In genomic region chr16:67284699-67285646, GRCh38 we compare ENCODE assay signal across 8 cellular contexts. TPM values are rescaled to one million over a fixed set of nuclear protein-coding genes. Genes with fewer than 3 reads are reported as not detected.
DNase-seq lines count a peak whose midpoint lies in the region; ATAC-seq lines count a peak whose summit lies in the region.

No MANE protein-coding gene starts in this region.

- H3K4me1 Mint-ChIP-seq in memory B cell: no peaks in the 10 kb centered on the region

- H3K9me3 Mint-ChIP-seq in memory B cell: no peaks in the 10 kb centered on the region

- peak; percentile 35 for DNase-seq in DMS153 treated with DMSO at 0.1 percent for 48 hours (lab: John Stamatoyannopoulos, UW; ENCODE audit: unreplicated experiment)
- peak; percentile 41 for DNase-seq in NCI-H2107 (lab: John Stamatoyannopoulos, UW)
- peak; percentile 84 for DNase-seq in cerebellum (ENCODE audit: low spot score)
- DNase-seq in memory B cell (ENCODE audit: low spot score in 2 of 2): no peak
- no peak for DNase-seq in stimulated activated CD4-positive, alpha-beta T cell treated with anti-CD3 and anti-CD28 coated beads, Interleukin-2, amount 100 ng/mL, for 24 hours
- no peak for DNase-seq in NOMO-1 treated with dmso at 0.1 percent for 144 hours (lab: John Stamatoyannopoulos, UW; ENCODE audit: unreplicated experiment)

- no peak overlapping the region for H3K27ac Mint-ChIP-seq in memory B cell

- H3K27me3 Mint-ChIP-seq in memory B cell: no peaks in the 10 kb centered on the region

- ATAC-seq in memory B cell (ENCODE audit: low read depth) (peak; percentile 43), HG03520 (IDR thresholded peaks at IDR 0.05; ENCODE audit: unreplicated experiment) (no peak), GM18870 (IDR thresholded peaks at IDR 0.05; ENCODE audit: unreplicated experiment) (no peak)

- H3K4me3 Mint-ChIP-seq in memory B cell: no peak overlapping the region

- H3K36me3 Mint-ChIP-seq in memory B cell: no peaks in the 10 kb centered on the region

RNA-seq across cellular contexts. Expression of gene PLEKHG4, which starts 5.6 kb away (rescaled TPM):
- 3.9 TPM for total RNA-seq in cerebellum

RNA-seq across cellular contexts. Expression of gene SLC9A5, which starts 36.2 kb away (rescaled TPM):
- 3.9 TPM for total RNA-seq in cerebellum

RNA-seq across cellular contexts. Expression of gene FHOD1, which starts 37.7 kb away (rescaled TPM):
- total RNA-seq in cerebellum: 5.8 TPM

RNA-seq across cellular contexts. Expression of gene KCTD19, which starts 41.6 kb away (rescaled TPM):
- total RNA-seq in cerebellum: 2.2 TPM

RNA-seq across cellular contexts. Expression of gene LRRC36, which starts 41.6 kb away (rescaled TPM):
- 9.5 TPM for total RNA-seq in cerebellum

Comparison
In these comparisons a context has a peak if more than half of its experiments do, and no peak if none do; other contexts are left out.
1. DNase-seq: peak in DMS153 treated with DMSO at 0.1 percent for 48 hours (single experiment), NCI-H2107 (single experiment) and cerebellum (single experiment); none in memory B cell (0 of 2), stimulated activated CD4-positive, alpha-beta T cell treated with anti-CD3 and anti-CD28 coated beads, Interleukin-2, amount 100 ng/mL, for 24 hours (0 of 2) and NOMO-1 treated with dmso at 0.1 percent for 144 hours (single experiment).